In genomic region chr16:85982563-85982939, GRCh38 we compare ENCODE assay signal across 15 cellular contexts.
A peak's percentile ranks its signal among the peaks of the same experiment; 100 is the strongest.
DNase-seq lines count a peak whose midpoint lies in the region; ATAC-seq and TF ChIP-seq lines count a peak whose summit lies in the region.
"Had no signal": no experiment of that assay in that cellular context is flagged by ENCODE, and none has a peak within 500 bp of the region (broad histone marks: within the 10 kb centered on the region; RNA-seq: fewer than 3 reads in every experiment).

No MANE protein-coding gene starts in this region.

- no peaks in the 10 kb centered on the region for H3K36me3 ChIP-seq in left ventricle myocardium inferior

- intact Hi-C loops in left ventricle myocardium inferior (cut with micrococcal nuclease): no loop called here
- intact Hi-C loops in sciatic nerve (cut with DNase I): no loop called here

- peaks cover 98% of the 10 kb centered on the region for H3K27me3 ChIP-seq in left ventricle myocardium inferior (ENCODE audit: low read depth)

- H3K4me1 ChIP-seq in left ventricle myocardium inferior: peaks cover 3% of the 10 kb centered on the region

- no peak overlapping the region for H3K27ac ChIP-seq in left ventricle myocardium inferior (replicated peaks)

- no peaks in the 10 kb centered on the region for H3K9me3 ChIP-seq in left ventricle myocardium inferior (replicated peaks)

- no peak for ATAC-seq in GM18505 (IDR thresholded peaks at IDR 0.05; ENCODE audit: unreplicated experiment)
- ATAC-seq in sciatic nerve: peak; percentile 62
- ATAC-seq in HG03139 (IDR thresholded peaks at IDR 0.05; ENCODE audit: unreplicated experiment): no peak
- ATAC-seq: activated T-helper 17 cell treated with anti-CD3 and anti-CD28 coated beads, Interleukin-2, amount 50 U/mL, for 72 hours had no signal

- TF ChIP-seq POLR2A in GM18505 (IDR thresholded peaks at IDR 0.05; ENCODE audit: borderline replicate concordance, extremely low read depth, insufficient read depth, insufficient read length): peak; percentile 13

- H3K4me3 ChIP-seq in left ventricle myocardium inferior: no peak overlapping the region

- no peak for TF ChIP-seq CTCF in left ventricle myocardium inferior (IDR thresholded peaks at IDR 0.05; ENCODE audit: borderline replicate concordance)

- DNase-seq in SKM-1 (lab: John Stamatoyannopoulos, UW; ENCODE audit: unreplicated experiment) (peak; percentile 82), left ventricle myocardium inferior (peak; percentile 48), sciatic nerve (ENCODE audit: low spot score) (peak; percentile 69), NCI-H2107 (lab: John Stamatoyannopoulos, UW) (no peak), DMS153 (lab: John Stamatoyannopoulos, UW) (no peak)
- DNase-seq in activated CD8-positive, alpha-beta memory T cell treated with anti-CD3 and anti-CD28 coated beads for 24 hours: no peak
- DNase-seq: activated CD4-positive, alpha-beta memory T cell treated with anti-CD3 and anti-CD28 coated beads for 36 hours; Karpas-422; NCI-H2029; NCI-H774; SHP77 treated with DMSO at 0.1 percent for 48 hours; stimulated activated naive CD4-positive, alpha-beta T cell had no signal

Comparison
In these comparisons a context has a peak if more than half of its experiments do, and no peak if none do; other contexts are left out.
1. DNase-seq: peak in SKM-1 (single experiment), left ventricle myocardium inferior (single experiment) and sciatic nerve (single experiment); none in NCI-H2107 (single experiment), DMS153 (single experiment) and activated CD8-positive, alpha-beta memory T cell treated with anti-CD3 and anti-CD28 coated beads for 24 hours (single experiment).